ENCODE assay signal across 15 cellular contexts in genomic region chr19:35734889-35735288, GRCh38.
"Had no signal": no experiment of that assay in that cellular context is flagged by ENCODE, and none has a peak within 500 bp of the region (broad histone marks: within the 10 kb centered on the region; RNA-seq: fewer than 3 reads in every experiment).

No MANE protein-coding gene starts in this region.

- H3K27ac ChIP-seq: body of pancreas, colonic mucosa, neutrophil, suprapubic skin had no signal

- H3K9me3 Mint-ChIP-seq: T-helper 1 cell treated with Interleukin-12 subunit alpha and Interleukin-12 subunit beta and Interleukin-4 antibody, amounts not matched to agents 30 μg/mL and 1 μg/mL, for 36 hours had no signal

- DNase-seq: activated CD4-positive, CD25-positive, alpha-beta regulatory T cell; activated gamma-delta T cell; amygdala; body of pancreas; caudate nucleus; colonic mucosa; islet precursor cell; stimulated activated CD4-positive, alpha-beta T cell treated with anti-CD3 and anti-CD28 coated beads, Interleukin-2, amount 100 ng/mL, for 48 hours; stimulated activated naive CD4-positive, alpha-beta T cell treated with Interleukin-2 at 50 U/mL for 16 hours; trophoblast cell had no signal

- H3K4me3 Mint-ChIP-seq: T-helper 1 cell treated with Interleukin-12 subunit alpha and Interleukin-12 subunit beta and Interleukin-4 antibody, amounts not matched to agents 30 μg/mL and 1 μg/mL, for 36 hours had no signal

- ATAC-seq: body of pancreas, esophagus mucosa, left lobe of liver had no signal
